Comparison of ENCODE assay signal across 10 cellular contexts in the genomic region with DNA sequence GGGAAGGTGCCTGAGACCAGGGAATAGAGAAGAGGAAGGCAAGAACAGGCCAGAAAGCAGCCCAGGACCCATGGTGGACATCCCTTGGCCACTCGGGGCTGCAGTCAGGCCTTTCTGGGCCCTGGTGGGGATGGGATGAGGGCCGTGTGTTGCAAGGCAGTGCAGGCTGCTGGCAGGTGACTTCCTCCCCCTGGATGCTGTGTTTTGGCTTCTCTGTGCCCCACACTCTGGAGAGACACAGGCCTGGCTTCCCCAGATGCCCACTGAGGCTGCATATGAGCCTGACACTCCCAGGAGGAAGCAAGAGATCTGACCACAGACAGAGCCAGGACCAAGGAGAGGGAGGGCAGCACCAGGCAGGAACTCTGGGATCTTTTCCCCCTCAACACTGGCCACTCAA. TPM values are rescaled to one million over a fixed set of nuclear protein-coding genes. Genes with fewer than 3 reads are reported as not detected.
"Had no signal": no experiment of that assay in that cellular context is flagged by ENCODE, and none has a peak within 500 bp of the region (broad histone marks: within the 10 kb centered on the region; RNA-seq: fewer than 3 reads in every experiment).

No MANE protein-coding gene starts in this region.

- ATAC-seq: GM23338, HCT116, HepG2 had no signal

- H2AFZ ChIP-seq: GM23338 had no signal

- H3K4me1 Mint-ChIP-seq: GM23338 had no signal

- H3K27ac Mint-ChIP-seq: GM23338, HFFc6, IgD-negative memory B cell had no signal

- H3K36me3 Mint-ChIP-seq: IgD-negative memory B cell had no signal

- DNase-seq: HFFc6, KBM-7 had no signal

- H3K36me3 ChIP-seq: HAP-1 had no signal

- H3K27ac ChIP-seq: HL-60 had no signal

- H3K4me3 Mint-ChIP-seq: GM23338, HFFc6, IgD-negative memory B cell had no signal

- H3K4me1 ChIP-seq: HAP-1 had no signal

- H3K4me3 ChIP-seq: GM23338, HAP-1 had no signal

- H3K4me2 ChIP-seq: GM23338 had no signal

RNA-seq across cellular contexts. Expression of a gene that starts 39.9 kb away (rescaled TPM):
- total RNA-seq: GM23338, H1, HepG2 had no signal
- polyA plus RNA-seq: GM23338, HepG2, IgD-negative memory B cell had no signal

RNA-seq across cellular contexts. Expression of a gene that starts 47.5 kb away (rescaled TPM):
- total RNA-seq: GM23338, H1, HepG2, HFFc6, HT1080 had no signal
- polyA plus RNA-seq: GM23338, H1, HepG2, IgD-negative memory B cell had no signal

RNA-seq across cellular contexts. Expression of a gene that starts 60.0 kb away (rescaled TPM):
- polyA plus RNA-seq: IgD-negative memory B cell had no signal
